ENCODE assay signal across 17 cellular contexts in the genomic region with DNA sequence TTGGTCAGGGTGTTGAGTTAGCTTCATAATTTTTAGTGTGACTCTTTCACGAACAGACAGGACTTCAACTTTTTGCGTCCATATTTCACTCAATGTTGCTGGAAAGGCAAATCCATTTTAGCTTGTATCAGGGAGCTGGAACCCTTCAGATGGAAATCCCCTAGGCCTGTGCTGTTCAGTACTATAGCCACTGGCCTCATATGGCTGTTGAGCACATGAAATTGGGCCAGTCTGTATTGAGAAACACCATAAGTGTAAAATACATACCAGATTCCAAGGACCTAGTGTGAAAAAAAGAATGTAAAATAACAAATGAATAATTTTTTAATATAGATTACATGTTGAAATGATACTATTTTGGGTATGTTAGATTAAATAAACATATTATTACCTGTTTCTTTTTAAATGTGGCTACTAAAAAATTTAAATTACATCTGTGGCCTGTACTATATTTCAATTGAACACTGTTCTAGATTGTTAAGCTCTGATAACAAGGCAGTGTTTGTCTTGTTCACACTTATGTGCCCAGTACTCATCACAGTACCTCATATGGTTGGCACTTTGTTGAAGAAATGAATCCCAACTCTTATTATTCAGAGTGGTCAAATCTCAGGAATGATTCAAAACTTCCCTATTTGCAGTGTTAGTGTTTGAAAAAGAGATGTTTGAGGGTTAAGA. TPM values are rescaled to one million over a fixed set of nuclear protein-coding genes. Genes with fewer than 3 reads are reported as not detected.
DNase-seq lines count a peak whose midpoint lies in the region; ATAC-seq and TF ChIP-seq lines count a peak whose summit lies in the region.
"Had no signal": no experiment of that assay in that cellular context is flagged by ENCODE, and none has a peak within 500 bp of the region (broad histone marks: within the 10 kb centered on the region; RNA-seq: fewer than 3 reads in every experiment).

No MANE protein-coding gene starts in this region.

- H3K27ac ChIP-seq in heart right ventricle = peak overlapping the region in 9 of 10 donors; percentile 7 to 74 (median 53)
- H3K27ac ChIP-seq: PC-9 had no signal

- 74 to 80% methylated on average over 2 of the region's 2 CpGs for WGBS in heart right ventricle, 2 donors

- H3K4me3 Mint-ChIP-seq in neural crest cell = no peak overlapping the region
- H3K4me3 Mint-ChIP-seq in MCF 10A (ENCODE audit: unreplicated experiment) = no peak overlapping the region
- H3K4me3 Mint-ChIP-seq in activated CD4-positive, alpha-beta memory T cell treated with anti-CD3 and anti-CD28 coated beads, Interleukin-2, amount 10 ng/mL, durations not matched to agents 7 days and 5 days = no peak overlapping the region
- H3K4me3 Mint-ChIP-seq: memory B cell had no signal

- CTCF ChIA-PET in MCF 10A (lab: Yijun Ruan, JAX) = interaction anchor here (0.6 to 1.5 kb wide), 4 partner anchors 12 to 330 kb away, joined by 3 to 4 read pairs (median 4); no protein-coding TSS in a partner anchor
- CTCF ChIA-PET in activated CD4-positive, alpha-beta memory T cell treated with anti-CD3 and anti-CD28 coated beads, Interleukin-2, amount 10 ng/mL, durations not matched to agents 7 days and 5 days (lab: Charles Lee) = interaction anchor here (2.1 kb wide), 1 partner anchor 12 kb away, joined by 6 read pairs; no protein-coding TSS in a partner anchor

- H3K4me1 Mint-ChIP-seq in neural crest cell (peaks cover 45% of the 10 kb centered on the region), MCF 10A (ENCODE audit: insufficient read depth, unreplicated experiment) (peaks cover 9% of the 10 kb centered on the region)
- H3K4me1 Mint-ChIP-seq in activated CD4-positive, alpha-beta memory T cell treated with anti-CD3 and anti-CD28 coated beads, Interleukin-2, amount 10 ng/mL, durations not matched to agents 7 days and 5 days = peaks cover 5% of the 10 kb centered on the region

- BruUV-seq in MCF 10A (replicated peaks; lab: Mats Ljungman, UMichigan) = no TSS peak

- TF ChIP-seq CTCF in GM13977 (IDR thresholded peaks at IDR 0.05; ENCODE audit: extremely low read depth, insufficient read depth, missing control alignments) (no peak), heart right ventricle (IDR thresholded peaks at IDR 0.05) (no peak), neural crest cell (conservative IDR thresholded peaks at IDR 0.05) (no peak), MCF 10A (IDR thresholded peaks at IDR 0.05; ENCODE audit: unreplicated experiment) (no peak)

- no peak overlapping the region for H3K4me3 ChIP-seq in heart right ventricle
- H3K4me3 ChIP-seq: PC-9, smooth muscle cell had no signal

- no peaks in the 10 kb centered on the region for H3K9me3 ChIP-seq in heart right ventricle
- H3K9me3 ChIP-seq: BE2C had no signal

- H3K27ac Mint-ChIP-seq in neural crest cell (ENCODE audit: unreplicated experiment) (peak overlapping the region; percentile 73), MCF 10A (ENCODE audit: low read depth, unreplicated experiment) (no peak overlapping the region)
- H3K27ac Mint-ChIP-seq in activated CD4-positive, alpha-beta memory T cell treated with anti-CD3 and anti-CD28 coated beads, Interleukin-2, amount 10 ng/mL, durations not matched to agents 7 days and 5 days = no peak overlapping the region
- H3K27ac Mint-ChIP-seq: activated naive CD4-positive, alpha-beta T cell treated with anti-CD3 and anti-CD28 coated beads, Interleukin-2, amount 50 U/mL, for 72 hours; memory B cell had no signal

- ATAC-seq in heart right ventricle (peak in 3 of 8 donors; percentile 22 to 45 (median 36)), HG03565 (IDR thresholded peaks at IDR 0.05; ENCODE audit: unreplicated experiment) (no peak)

- peaks cover 0 to 61% (median 41%) of the 10 kb centered on the region in 9 donors for H3K4me1 ChIP-seq in heart right ventricle

- H3K27me3 Mint-ChIP-seq in neural crest cell (ENCODE audit: low read depth) = no peaks in the 10 kb centered on the region
- H3K27me3 Mint-ChIP-seq in MCF 10A (ENCODE audit: insufficient read depth, unreplicated experiment) = no peaks in the 10 kb centered on the region
- no peaks in the 10 kb centered on the region for H3K27me3 Mint-ChIP-seq in activated CD4-positive, alpha-beta memory T cell treated with anti-CD3 and anti-CD28 coated beads, Interleukin-2, amount 10 ng/mL, durations not matched to agents 7 days and 5 days
- H3K27me3 Mint-ChIP-seq: memory B cell had no signal

- H3K27me3 ChIP-seq in heart right ventricle = no peaks in the 10 kb centered on the region
- H3K27me3 ChIP-seq: BE2C had no signal

- H3K9me3 Mint-ChIP-seq in neural crest cell (no peaks in the 10 kb centered on the region), MCF 10A (ENCODE audit: unreplicated experiment) (no peaks in the 10 kb centered on the region)
- no peaks in the 10 kb centered on the region for H3K9me3 Mint-ChIP-seq in activated CD4-positive, alpha-beta memory T cell treated with anti-CD3 and anti-CD28 coated beads, Interleukin-2, amount 10 ng/mL, durations not matched to agents 7 days and 5 days
- H3K9me3 Mint-ChIP-seq: activated naive CD4-positive, alpha-beta T cell treated with anti-CD3 and anti-CD28 coated beads, Interleukin-2, amount 50 U/mL, for 72 hours; memory B cell had no signal

- in situ Hi-C loops in GM13977 (cut with MboI; ENCODE audit: low pct_unique_long_range_greater_than_20kb, low sequenced_read_pairs, unreplicated experiment) = no loop called here

- POLR2A ChIA-PET in MCF 10A (lab: Yijun Ruan, JAX) = interaction anchor here (0.7 to 1.3 kb wide), 3 partner anchors 10 to 293 kb away, joined by 3 to 4 read pairs (median 3); no protein-coding TSS in a partner anchor
- POLR2A ChIA-PET in activated CD4-positive, alpha-beta memory T cell treated with anti-CD3 and anti-CD28 coated beads, Interleukin-2, amount 10 ng/mL, durations not matched to agents 7 days and 5 days (lab: Charles Lee) = no interaction called here

- peaks cover 0 to 9% (median 0%) of the 10 kb centered on the region in 9 donors for H3K36me3 ChIP-seq in heart right ventricle

- H3K36me3 Mint-ChIP-seq in neural crest cell (ENCODE audit: low read depth) (peaks cover 7% of the 10 kb centered on the region), MCF 10A (ENCODE audit: insufficient read depth, unreplicated experiment) (peaks cover 3% of the 10 kb centered on the region)
- peaks cover 12% of the 10 kb centered on the region for H3K36me3 Mint-ChIP-seq in activated CD4-positive, alpha-beta memory T cell treated with anti-CD3 and anti-CD28 coated beads, Interleukin-2, amount 10 ng/mL, durations not matched to agents 7 days and 5 days (ENCODE audit: low read depth)

- intact Hi-C loops in heart right ventricle (cut with DNase I) (no loop called here), MCF 10A (cut with micrococcal nuclease) (no loop called here)

- DNase-seq in GM13977 (ENCODE audit: low spot score) = peak; percentile 22
- peak; percentile 45 for DNase-seq in amniotic epithelial cell (ENCODE audit: low read depth)
- no peak for DNase-seq in heart right ventricle
- DNase-seq in neural crest cell (ENCODE audit: low read depth, low spot score) = no peak
- no peak for DNase-seq in activated gamma-delta T cell (lab: John Stamatoyannopoulos, UW)
- DNase-seq in MCF 10A (ENCODE audit: unreplicated experiment) = no peak
- DNase-seq in activated CD4-positive, alpha-beta memory T cell treated with anti-CD3 and anti-CD28 coated beads, Interleukin-2, amount 10 ng/mL, durations not matched to agents 7 days and 5 days = no peak
- DNase-seq: activated CD8-positive, alpha-beta memory T cell treated with anti-CD3 and anti-CD28 coated beads, Interleukin-2, amount 50 U/mL, for 4 hours; BE2C; NCI-H1694; NCI-H510A treated with DMSO at 0.1 percent for 48 hours; PC-9; SW 1271 had no signal

RNA-seq across cellular contexts. Expression of a gene that starts 34.3 kb away (rescaled TPM):
- total RNA-seq in heart right ventricle (10 to 100 TPM; 43.2 to 62.2 (median 52.0) TPM), neural crest cell (87.7 and 94.9 TPM in 2 replicates), MCF 10A (2022) (44.9 and 45.2 TPM in 2 replicates)
- polyA plus RNA-seq in heart right ventricle = 100 to 1,000 TPM in 1 of 2 donors, 10 to 100 TPM in 1; 42.2 to 104 TPM
- 10 to 100 TPM; 64.3 to 64.6 TPM for total RNA-seq in activated CD4-positive, alpha-beta memory T cell treated with anti-CD3 and anti-CD28 coated beads, Interleukin-2, amount 10 ng/mL, durations not matched to agents 7 days and 5 days

Comparison
In these comparisons a context has a peak if more than half of its experiments do, and no peak if none do; other contexts are left out.
1. DNase-seq: peak in GM13977 (single experiment) and amniotic epithelial cell (single experiment); none in heart right ventricle (0 of 2), neural crest cell (single experiment), activated gamma-delta T cell (single experiment), MCF 10A (single experiment) and activated CD4-positive, alpha-beta memory T cell treated with anti-CD3 and anti-CD28 coated beads, Interleukin-2, amount 10 ng/mL, durations not matched to agents 7 days and 5 days (single experiment).